8 cellular contexts compared by ENCODE assay signal in the genomic region with DNA sequence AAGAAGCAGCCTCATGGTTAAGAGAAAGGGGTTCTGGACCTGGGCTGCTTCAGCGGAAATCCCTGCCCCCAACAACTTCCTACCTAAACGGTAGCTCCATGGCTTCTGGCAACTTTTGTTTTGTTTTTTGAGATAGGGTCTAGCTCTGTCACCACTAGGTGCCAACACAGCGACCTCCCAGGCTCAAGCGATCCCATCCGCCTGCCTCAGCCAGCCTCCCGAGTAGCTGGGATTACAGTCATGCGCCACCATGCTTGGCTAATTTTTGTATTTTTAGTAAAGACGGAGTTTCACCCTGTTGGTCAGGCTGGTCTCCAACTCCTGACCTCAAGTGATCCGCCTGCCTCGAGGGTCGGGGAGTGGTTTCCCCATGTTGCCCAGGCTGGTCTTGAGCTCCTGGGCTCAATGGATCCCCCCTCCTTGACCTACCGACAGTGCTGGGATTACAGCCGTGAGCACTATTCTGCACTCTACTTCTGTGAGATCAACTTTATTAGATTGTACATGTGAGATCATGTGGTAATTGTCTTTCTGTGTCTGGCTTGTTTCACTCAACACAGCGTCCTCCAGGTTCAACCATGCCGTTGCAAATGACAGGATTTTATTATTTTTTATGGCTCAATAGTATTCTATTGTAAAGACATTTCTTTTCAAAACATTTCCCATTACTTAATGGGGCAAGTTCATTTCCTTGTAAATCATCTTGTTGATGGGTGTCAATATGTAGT. TPM values are rescaled to one million over a fixed set of nuclear protein-coding genes. Genes with fewer than 3 reads are reported as not detected.
DNase-seq lines count a peak whose midpoint lies in the region; ATAC-seq and TF ChIP-seq lines count a peak whose summit lies in the region.

No MANE protein-coding gene starts in this region.

- peak overlapping the region; percentile 97 for H3K27ac Mint-ChIP-seq in activated CD4-positive, alpha-beta T cell treated with anti-CD3 and anti-CD28 coated beads for 36 hours
- no peak overlapping the region for H3K27ac Mint-ChIP-seq in dendritic cell treated with granulocyte-macrophage colony-stimulating factor and Interleukin-4, amounts not matched to agents 40 ng/mL and 50 ng/mL, for 4 days
- H3K27ac Mint-ChIP-seq in naive thymus-derived CD8-positive, alpha-beta T cell, result peak overlapping the region in 9 of 10 donors; percentile 15 to 99 (median 97)

- CTCF ChIA-PET in activated CD4-positive, alpha-beta T cell treated with anti-CD3 and anti-CD28 coated beads for 36 hours (lab: Charles Lee), result interaction anchor here (0.7 kb wide), 1 partner anchor 529 kb away, joined by 3 read pairs; no protein-coding TSS in a partner anchor
- CTCF ChIA-PET in PC-3 (lab: Charles Lee), result no interaction called here

- no peak overlapping the region for H3K9ac ChIP-seq in PC-3 (ENCODE audit: low read length)

- no peaks in the 10 kb centered on the region for H3K27me3 ChIP-seq in PC-3 (ENCODE audit: low read length)

- H2AFZ ChIP-seq in PC-3 (ENCODE audit: low read length), result peak overlapping the region; percentile 95

- 0 out of 2 replicates have a peak, but pooled peaks cover 6% of the 10 kb centered on the region for H4K20me1 ChIP-seq in PC-3 (ENCODE audit: low read length)

- no peaks in the 10 kb centered on the region for H3K9me3 Mint-ChIP-seq in activated CD4-positive, alpha-beta T cell treated with anti-CD3 and anti-CD28 coated beads for 36 hours (ENCODE audit: low read depth)
- no peaks in the 10 kb centered on the region for H3K9me3 Mint-ChIP-seq in dendritic cell treated with granulocyte-macrophage colony-stimulating factor and Interleukin-4, amounts not matched to agents 40 ng/mL and 50 ng/mL, for 4 days
- H3K9me3 Mint-ChIP-seq in naive thymus-derived CD8-positive, alpha-beta T cell, result no peaks in the 10 kb centered on the region

- no TSS peak for BruUV-seq in PC-3 (replicated peaks; lab: Mats Ljungman, UMichigan)

- no peak overlapping the region; the same call in 1 of the 2 replicates for H3K4me3 ChIP-seq in PC-3 (ENCODE audit: low read length)

- POLR2A ChIA-PET in activated CD4-positive, alpha-beta T cell treated with anti-CD3 and anti-CD28 coated beads for 36 hours (lab: Charles Lee), result interaction anchor here (0.6 kb wide), 1 partner anchor 855 kb away, joined by 6 read pairs; no protein-coding TSS in a partner anchor
- POLR2A ChIA-PET in PC-3 (lab: Charles Lee; ENCODE audit: unreplicated experiment), result no interaction called here
- POLR2A ChIA-PET in naive thymus-derived CD8-positive, alpha-beta T cell (lab: Charles Lee), result interaction anchor here (0.7 kb wide), 1 partner anchor 746 kb away, joined by 3 read pairs; the partner anchor contains the start of gene RBM26

- peaks cover 9% of the 10 kb centered on the region for H3K36me3 Mint-ChIP-seq in activated CD4-positive, alpha-beta T cell treated with anti-CD3 and anti-CD28 coated beads for 36 hours (ENCODE audit: low read depth)
- H3K36me3 Mint-ChIP-seq in dendritic cell treated with granulocyte-macrophage colony-stimulating factor and Interleukin-4, amounts not matched to agents 40 ng/mL and 50 ng/mL, for 4 days (ENCODE audit: low read depth), result peaks cover 19% of the 10 kb centered on the region
- peaks cover 0 to 7% (median 2%) of the 10 kb centered on the region in 3 donors for H3K36me3 Mint-ChIP-seq in naive thymus-derived CD8-positive, alpha-beta T cell

- H3K27ac ChIP-seq in PC-3 (ENCODE audit: low read length), result no peak overlapping the region

- H3K36me3 ChIP-seq in PC-3 (ENCODE audit: low read depth, low read length), result no peaks in the 10 kb centered on the region; the same call in 1 of the 2 replicates

- intact Hi-C loops in activated CD4-positive, alpha-beta T cell treated with anti-CD3 and anti-CD28 coated beads for 36 hours (cut with DNase I, micrococcal nuclease), result no loop called here
- intact Hi-C loops in PC-3 (cut with micrococcal nuclease), result no loop called here
- intact Hi-C loops in dendritic cell treated with granulocyte-macrophage colony-stimulating factor and Interleukin-4, amounts not matched to agents 40 ng/mL and 50 ng/mL, for 4 days (cut with micrococcal nuclease), result no loop called here

- no peaks in the 10 kb centered on the region for H3K27me3 Mint-ChIP-seq in activated CD4-positive, alpha-beta T cell treated with anti-CD3 and anti-CD28 coated beads for 36 hours
- H3K27me3 Mint-ChIP-seq in dendritic cell treated with granulocyte-macrophage colony-stimulating factor and Interleukin-4, amounts not matched to agents 40 ng/mL and 50 ng/mL, for 4 days, result peaks cover 8% of the 10 kb centered on the region
- peaks cover 0 to 3% (median 0%) of the 10 kb centered on the region in 5 donors for H3K27me3 Mint-ChIP-seq in naive thymus-derived CD8-positive, alpha-beta T cell

- peaks cover 34% of the 10 kb centered on the region for H3K79me2 ChIP-seq in PC-3 (ENCODE audit: low read length)

- H3K9me2 ChIP-seq in PC-3 (replicated peaks; ENCODE audit: low read length), result no peaks in the 10 kb centered on the region

- ATAC-seq in activated CD4-positive, alpha-beta T cell treated with anti-CD3 and anti-CD28 coated beads for 36 hours, result peak; percentile 30
- ATAC-seq in PC-3, result no peak
- peak; percentile 17 to 19 for ATAC-seq in naive thymus-derived CD8-positive, alpha-beta T cell
- ATAC-seq in GM19023 (IDR thresholded peaks at IDR 0.05; ENCODE audit: unreplicated experiment), result no peak
- no peak for ATAC-seq in HG03108 (IDR thresholded peaks at IDR 0.05; ENCODE audit: unreplicated experiment)

- peaks cover 6% of the 10 kb centered on the region; the same call in 1 of the 2 replicates for H3K4me1 ChIP-seq in PC-3 (ENCODE audit: insufficient read depth, low read length)

- no peak overlapping the region for H3K4me2 ChIP-seq in PC-3 (ENCODE audit: low read length)

- H3F3A ChIP-seq in PC-3 (ENCODE audit: low read length, unreplicated experiment), result no peaks in the 10 kb centered on the region

- DNase-seq in activated CD4-positive, alpha-beta T cell treated with anti-CD3 and anti-CD28 coated beads for 36 hours, result peak; percentile 48
- DNase-seq in activated CD4-positive, alpha-beta T cell treated with anti-CD3 and anti-CD28 coated beads, Interleukin-2, amount 50 U/mL, for 48 hours, result no peak
- DNase-seq in PC-3 (no peak), NCI-H2227 (lab: John Stamatoyannopoulos, UW; ENCODE audit: unreplicated experiment) (no peak)
- DNase-seq in naive thymus-derived CD8-positive, alpha-beta T cell, result peak in 4 of 10 donors; percentile 8 to 19 (median 14)

- TF ChIP-seq CTCF in PC-3 (conservative IDR thresholded peaks at IDR 0.05; ENCODE audit: low read depth, low read length), result no peak

- H3K9me3 ChIP-seq in PC-3 (ENCODE audit: low read length), result no peaks in the 10 kb centered on the region

- H3K4me1 Mint-ChIP-seq in activated CD4-positive, alpha-beta T cell treated with anti-CD3 and anti-CD28 coated beads for 36 hours, result peaks cover 27% of the 10 kb centered on the region
- H3K4me1 Mint-ChIP-seq in dendritic cell treated with granulocyte-macrophage colony-stimulating factor and Interleukin-4, amounts not matched to agents 40 ng/mL and 50 ng/mL, for 4 days (ENCODE audit: low read depth), result peaks cover 11% of the 10 kb centered on the region
- H3K4me1 Mint-ChIP-seq in naive thymus-derived CD8-positive, alpha-beta T cell, result peaks cover 25 to 38% (median 33%) of the 10 kb centered on the region in 4 donors

- peak overlapping the region; percentile 85 for H3K4me3 Mint-ChIP-seq in activated CD4-positive, alpha-beta T cell treated with anti-CD3 and anti-CD28 coated beads for 36 hours
- H3K4me3 Mint-ChIP-seq in dendritic cell treated with granulocyte-macrophage colony-stimulating factor and Interleukin-4, amounts not matched to agents 40 ng/mL and 50 ng/mL, for 4 days, result peak overlapping the region; percentile 100
- H3K4me3 Mint-ChIP-seq in naive thymus-derived CD8-positive, alpha-beta T cell, result peak overlapping the region; percentile 95 to 100 (median 99)

RNA-seq across cellular contexts. Expression of gene OBI1, which starts 1.3 kb away (rescaled TPM):
- total RNA-seq in activated CD4-positive, alpha-beta T cell treated with anti-CD3 and anti-CD28 coated beads for 36 hours, result 10 to 100 TPM; 20.5 to 20.6 TPM
- total RNA-seq in PC-3 (2014; rRNA removed), result 6.3 and 7.9 TPM in 2 replicates
- 10 to 100 TPM; 15.9 to 16.6 TPM for total RNA-seq in naive thymus-derived CD8-positive, alpha-beta T cell
- polyA plus RNA-seq in naive thymus-derived CD8-positive, alpha-beta T cell, result 10 to 100 TPM in 1 of 3 donors, 1 to 10 TPM in 2; 8.3 to 12.1 (median 9.6) TPM

RNA-seq across cellular contexts. Expression of gene POU4F1, which starts 56.9 kb away (rescaled TPM):
- total RNA-seq in activated CD4-positive, alpha-beta T cell treated with anti-CD3 and anti-CD28 coated beads for 36 hours, result under 1 TPM; 0.21 to 0.26 TPM
- total RNA-seq in PC-3 (2014; rRNA removed), result not detected in 2 replicates
- total RNA-seq in naive thymus-derived CD8-positive, alpha-beta T cell, result not detected
- polyA plus RNA-seq in naive thymus-derived CD8-positive, alpha-beta T cell, result not detected

Comparison
In these comparisons a context has a peak if more than half of its experiments do, and no peak if none do; other contexts are left out.
1. ATAC-seq: peak in activated CD4-positive, alpha-beta T cell treated with anti-CD3 and anti-CD28 coated beads for 36 hours (single experiment) and naive thymus-derived CD8-positive, alpha-beta T cell (2 of 2); none in PC-3 (single experiment), GM19023 (single experiment) and HG03108 (single experiment).
2. Peak in every context shown above with its lines, with median percentiles within 50 percentile points of each other: H3K4me3 Mint-ChIP-seq.